20 cellular contexts compared by ENCODE assay signal in genomic region chr12:39205969-39206368, GRCh38.
DNase-seq lines count a peak whose midpoint lies in the region; ATAC-seq lines count a peak whose summit lies in the region.
"Had no signal": no experiment of that assay in that cellular context is flagged by ENCODE, and none has a peak within 500 bp of the region (broad histone marks: within the 10 kb centered on the region; RNA-seq: fewer than 3 reads in every experiment).

No MANE protein-coding gene starts in this region.

- no peak overlapping the region for H3K4me3 Mint-ChIP-seq in stimulated activated memory B cell treated with anti-CD40 and anti-IgM and Interleukin-4, amounts not matched to agents 10 μg/mL and 1 μg/mL and 100 μg/mL, for 72 hours
- H3K4me3 Mint-ChIP-seq: activated CD8-positive, alpha-beta memory T cell treated with anti-CD3 and anti-CD28 coated beads, Interleukin-2, amount 10 ng/mL, durations not matched to agents 7 days and 5 days; naive thymus-derived CD4-positive, alpha-beta T cell had no signal

- no peak overlapping the region for H3K27ac Mint-ChIP-seq in stimulated activated memory B cell treated with anti-CD40 and anti-IgM and Interleukin-4, amounts not matched to agents 10 μg/mL and 1 μg/mL and 100 μg/mL, for 72 hours
- H3K27ac Mint-ChIP-seq: activated CD8-positive, alpha-beta memory T cell treated with anti-CD3 and anti-CD28 coated beads, Interleukin-2, amount 10 ng/mL, durations not matched to agents 7 days and 5 days; naive thymus-derived CD4-positive, alpha-beta T cell had no signal

- no peaks in the 10 kb centered on the region for H3K36me3 Mint-ChIP-seq in stimulated activated memory B cell treated with anti-CD40 and anti-IgM and Interleukin-4, amounts not matched to agents 10 μg/mL and 1 μg/mL and 100 μg/mL, for 72 hours
- H3K36me3 Mint-ChIP-seq: activated CD8-positive, alpha-beta memory T cell treated with anti-CD3 and anti-CD28 coated beads, Interleukin-2, amount 10 ng/mL, durations not matched to agents 7 days and 5 days; naive thymus-derived CD4-positive, alpha-beta T cell had no signal

- peaks cover 6% of the 10 kb centered on the region for H3K4me1 Mint-ChIP-seq in stimulated activated memory B cell treated with anti-CD40 and anti-IgM and Interleukin-4, amounts not matched to agents 10 μg/mL and 1 μg/mL and 100 μg/mL, for 72 hours
- H3K4me1 Mint-ChIP-seq: activated CD8-positive, alpha-beta memory T cell treated with anti-CD3 and anti-CD28 coated beads, Interleukin-2, amount 10 ng/mL, durations not matched to agents 7 days and 5 days; naive thymus-derived CD4-positive, alpha-beta T cell had no signal

- DNase-seq in kidney glomerular epithelial cell (lab: John Stamatoyannopoulos, UW), result no peak
- no peak for DNase-seq in retina
- DNase-seq: activated CD4-positive, alpha-beta T cell treated with anti-CD3 and anti-CD28 coated beads for 1 hour; activated CD8-positive, alpha-beta memory T cell treated with anti-CD3 and anti-CD28 coated beads, Interleukin-2, amount 10 ng/mL, durations not matched to agents 7 days and 5 days; EL; H7; heart right ventricle; mammary epithelial cell; naive thymus-derived CD4-positive, alpha-beta T cell; NCI-H1092 treated with DMSO at 0.1 percent for 48 hours; NCI-H2107; NCI-H526; SK-N-SH; T-helper 9 cell had no signal

- no peaks in the 10 kb centered on the region for H3K27me3 Mint-ChIP-seq in stimulated activated memory B cell treated with anti-CD40 and anti-IgM and Interleukin-4, amounts not matched to agents 10 μg/mL and 1 μg/mL and 100 μg/mL, for 72 hours
- H3K27me3 Mint-ChIP-seq: activated CD8-positive, alpha-beta memory T cell treated with anti-CD3 and anti-CD28 coated beads, Interleukin-2, amount 10 ng/mL, durations not matched to agents 7 days and 5 days had no signal

- ATAC-seq in GM18858 (IDR thresholded peaks at IDR 0.05; ENCODE audit: unreplicated experiment) (peak; percentile 88), GM21529 (IDR thresholded peaks at IDR 0.05; ENCODE audit: unreplicated experiment) (peak; percentile 69), HG03442 (IDR thresholded peaks at IDR 0.05; ENCODE audit: unreplicated experiment) (peak; percentile 69), GM19467 (IDR thresholded peaks at IDR 0.05; ENCODE audit: unreplicated experiment) (no peak)
- peak; percentile 31 for ATAC-seq in stimulated activated memory B cell treated with anti-CD40 and anti-IgM and Interleukin-4, amounts not matched to agents 10 μg/mL and 1 μg/mL and 100 μg/mL, for 72 hours
- ATAC-seq: activated CD8-positive, alpha-beta memory T cell treated with anti-CD3 and anti-CD28 coated beads, Interleukin-2, amount 10 ng/mL, durations not matched to agents 7 days and 5 days; heart right ventricle; naive thymus-derived CD4-positive, alpha-beta T cell; Panc1 had no signal

- H3K9me3 Mint-ChIP-seq in stimulated activated memory B cell treated with anti-CD40 and anti-IgM and Interleukin-4, amounts not matched to agents 10 μg/mL and 1 μg/mL and 100 μg/mL, for 72 hours, result peaks cover 13% of the 10 kb centered on the region
